In genomic region chr6:162019311-162019710, GRCh38 we compare ENCODE assay signal across 30 cellular contexts.
"Had no signal": no experiment of that assay in that cellular context is flagged by ENCODE, and none has a peak within 500 bp of the region (broad histone marks: within the 10 kb centered on the region; RNA-seq: fewer than 3 reads in every experiment).

No MANE protein-coding gene starts in this region.

- H3K36me3 ChIP-seq: breast epithelium, heart left ventricle, left ventricle myocardium inferior, neutrophil, ovary, sigmoid colon, upper lobe of left lung had no signal

- H3K27ac ChIP-seq: breast epithelium, heart left ventricle, left ventricle myocardium inferior, neutrophil, ovary, sigmoid colon, upper lobe of left lung had no signal

- ATAC-seq: activated CD8-positive, alpha-beta memory T cell treated with anti-CD3 and anti-CD28 coated beads, Interleukin-2, amount 10 ng/mL, durations not matched to agents 7 days and 5 days; activated CD8-positive, alpha-beta T cell treated with anti-CD3 and anti-CD28 coated beads, Interleukin-2, amount 10 ng/mL, durations not matched to agents 7 days and 5 days; activated naive CD4-positive, alpha-beta T cell treated with anti-CD3 and anti-CD28 coated beads, Interleukin-2, amount 50 U/mL, for 72 hours; activated T-cell treated with anti-CD3 and anti-CD28 coated beads, Interleukin-2, amount 50 U/mL, for 72 hours; esophagus mucosa; heart left ventricle; natural killer cell treated with Interleukin-12 subunit alpha and Interleukin-12 subunit beta and Interleukin-15 and Interleukin-18, amount 100 ng/mL, for 72 hours; stimulated activated memory B cell treated with anti-CD40 and anti-IgM and Interleukin-4, amounts not matched to agents 10 μg/mL and 1 μg/mL and 100 μg/mL, for 72 hours; stimulated activated naive CD8-positive, alpha-beta T cell treated with anti-CD3 and anti-CD28 coated beads, Interleukin-15, amount 100 ng/mL, for 72 hours had no signal

- H3K4me3 ChIP-seq: breast epithelium, heart left ventricle, left ventricle myocardium inferior, lung, ovary, sigmoid colon, upper lobe of left lung had no signal

- H3K4me1 ChIP-seq: breast epithelium, heart left ventricle, left ventricle myocardium inferior, sigmoid colon, upper lobe of left lung had no signal

- H3K27me3 ChIP-seq: breast epithelium, heart left ventricle, neutrophil, ovary, sigmoid colon, upper lobe of left lung had no signal

- H3K9me3 ChIP-seq: breast epithelium, neutrophil, ovary, sigmoid colon had no signal

- DNase-seq: activated B cell treated with CpG ODN at 0.5 μM for 24 hours; activated CD8-positive, alpha-beta memory T cell treated with anti-CD3 and anti-CD28 coated beads, Interleukin-2, amount 10 ng/mL, durations not matched to agents 7 days and 5 days; activated CD8-positive, alpha-beta T cell treated with anti-CD3 and anti-CD28 coated beads, Interleukin-2, amount 10 ng/mL, durations not matched to agents 7 days and 5 days; activated naive CD4-positive, alpha-beta T cell; activated T-cell treated with anti-CD3 and anti-CD28 coated beads for 4 hours; activated T-cell treated with anti-CD3 and anti-CD28 coated beads, Interleukin-2, amount 50 U/mL, for 72 hours; central memory CD4-positive, alpha-beta T cell; endodermal cell; foreskin fibroblast; heart left ventricle; hypothalamus; immature natural killer cell; kidney; left ventricle myocardium inferior; mesendoderm; ovary; sigmoid colon; small intestine; stimulated activated CD4-positive, alpha-beta T cell treated with anti-CD3 and anti-CD28 coated beads, Interleukin-4, amount 100 ng/mL, for 4 hours; stimulated activated CD8-positive, alpha-beta memory T cell treated with anti-CD3 and anti-CD28 coated beads, Interleukin-4, amount 100 ng/mL, for 48 hours; stimulated activated naive CD8-positive, alpha-beta T cell treated with anti-CD3 and anti-CD28 coated beads, Interleukin-15, amount 100 ng/mL, for 72 hours; substantia nigra; upper lobe of left lung had no signal
